In genomic region chr9:109912726-109913460, GRCh38 we compare ENCODE assay signal across 11 cellular contexts.
DNase-seq lines count a peak whose midpoint lies in the region; ATAC-seq and TF ChIP-seq lines count a peak whose summit lies in the region.
"Had no signal": no experiment of that assay in that cellular context is flagged by ENCODE, and none has a peak within 500 bp of the region (broad histone marks: within the 10 kb centered on the region; RNA-seq: fewer than 3 reads in every experiment).

No MANE protein-coding gene starts in this region.

- H3K4me1 ChIP-seq in cardiac muscle cell (ENCODE audit: low read depth) (peaks cover 31% of the 10 kb centered on the region), KMS-11 (ENCODE audit: low read depth, poor library complexity, severe bottlenecking) (peaks cover 82% of the 10 kb centered on the region), upper lobe of right lung (peaks cover 62% of the 10 kb centered on the region)

- no peak overlapping the region for H3K4me3 ChIP-seq in cardiac muscle cell
- H3K4me3 ChIP-seq in KMS-11 (IDR thresholded peaks at IDR 0.05; ENCODE audit: insufficient read depth, low read depth, low read length): no peak overlapping the region
- no peak overlapping the region for H3K4me3 ChIP-seq in fibroblast of villous mesenchyme (ENCODE audit: low read depth, low read length)
- no peak overlapping the region for H3K4me3 ChIP-seq in upper lobe of right lung

- intact Hi-C loops in Right ventricle myocardium superior (cut with DNase I): loop anchor here (5.0 kb wide), 1 partner anchor 149 kb away; no protein-coding TSS in a partner anchor
- intact Hi-C loops in upper lobe of right lung (cut with DNase I): no loop called here

- DNase-seq in cardiac muscle cell (ENCODE audit: low read depth in 1 of 2, low spot score in 1 of 2): peak; percentile 40 to 42
- DNase-seq in Right ventricle myocardium superior: no peak
- peak; percentile 68 for DNase-seq in fibroblast of villous mesenchyme (ENCODE audit: low read depth)
- DNase-seq in upper lobe of right lung: no peak
- DNase-seq in pons (ENCODE audit: low spot score): no peak
- DNase-seq: activated CD4-positive, alpha-beta T cell treated with anti-CD3 and anti-CD28 coated beads, Interleukin-2, amount 10 ng/mL, durations not matched to agents 7 days and 5 days; NCI-H510A; stimulated activated naive CD4-positive, alpha-beta T cell treated with Interleukin-2 at 50 U/mL for 16 hours had no signal

- H3K27ac ChIP-seq in cardiac muscle cell (peak overlapping the region; percentile 72), KMS-11 (peak overlapping the region; percentile 49), upper lobe of right lung (peak overlapping the region; percentile 75)

- H3K79me2 ChIP-seq in KMS-11 (ENCODE audit: insufficient read depth, low read depth): no peaks in the 10 kb centered on the region

- no peak overlapping the region for H3K9ac ChIP-seq in KMS-11

- no peaks in the 10 kb centered on the region for H4K20me1 ChIP-seq in KMS-11 (ENCODE audit: insufficient read depth)

- H3K36me3 ChIP-seq in cardiac muscle cell (no peaks in the 10 kb centered on the region), KMS-11 (ENCODE audit: insufficient read depth) (no peaks in the 10 kb centered on the region), upper lobe of right lung (no peaks in the 10 kb centered on the region)

- peak overlapping the region; percentile 60 for H2AFZ ChIP-seq in KMS-11 (ENCODE audit: low read depth)

- H3K27me3 ChIP-seq in cardiac muscle cell (no peaks in the 10 kb centered on the region), KMS-11 (ENCODE audit: insufficient read depth, low read depth) (no peaks in the 10 kb centered on the region), upper lobe of right lung (no peaks in the 10 kb centered on the region)

- no peak for ATAC-seq in Right ventricle myocardium superior (ENCODE audit: poor library complexity)
- no peak for ATAC-seq in upper lobe of right lung
- ATAC-seq in GM19023 (IDR thresholded peaks at IDR 0.05; ENCODE audit: unreplicated experiment): no peak
- no peak for ATAC-seq in HG02798 (IDR thresholded peaks at IDR 0.05; ENCODE audit: poor library complexity, unreplicated experiment)

- H3K4me2 ChIP-seq in KMS-11: peak overlapping the region; percentile 83

- H3K9me3 ChIP-seq in cardiac muscle cell (ENCODE audit: low read depth): no peaks in the 10 kb centered on the region
- H3K9me3 ChIP-seq in upper lobe of right lung: no peaks in the 10 kb centered on the region

- TF ChIP-seq CTCF in cardiac muscle cell (IDR thresholded peaks at IDR 0.05; ENCODE audit: low read depth, low read length) (no peak), KMS-11 (conservative IDR thresholded peaks at IDR 0.05; ENCODE audit: low read depth, low read length) (no peak), fibroblast of villous mesenchyme (IDR thresholded peaks at IDR 0.05; ENCODE audit: insufficient read depth, low read depth, low read length) (no peak), upper lobe of right lung (IDR thresholded peaks at IDR 0.05) (no peak)

Comparison
In these comparisons a context has a peak if more than half of its experiments do, and no peak if none do; other contexts are left out.
1. DNase-seq: peak in cardiac muscle cell (2 of 2) and fibroblast of villous mesenchyme (single experiment); none in Right ventricle myocardium superior (single experiment), upper lobe of right lung (single experiment) and pons (single experiment).
2. Peak in every context shown above with its lines, with median percentiles within 50 percentile points of each other: H3K27ac ChIP-seq.